8 cellular contexts compared by ENCODE assay signal in the genomic region with DNA sequence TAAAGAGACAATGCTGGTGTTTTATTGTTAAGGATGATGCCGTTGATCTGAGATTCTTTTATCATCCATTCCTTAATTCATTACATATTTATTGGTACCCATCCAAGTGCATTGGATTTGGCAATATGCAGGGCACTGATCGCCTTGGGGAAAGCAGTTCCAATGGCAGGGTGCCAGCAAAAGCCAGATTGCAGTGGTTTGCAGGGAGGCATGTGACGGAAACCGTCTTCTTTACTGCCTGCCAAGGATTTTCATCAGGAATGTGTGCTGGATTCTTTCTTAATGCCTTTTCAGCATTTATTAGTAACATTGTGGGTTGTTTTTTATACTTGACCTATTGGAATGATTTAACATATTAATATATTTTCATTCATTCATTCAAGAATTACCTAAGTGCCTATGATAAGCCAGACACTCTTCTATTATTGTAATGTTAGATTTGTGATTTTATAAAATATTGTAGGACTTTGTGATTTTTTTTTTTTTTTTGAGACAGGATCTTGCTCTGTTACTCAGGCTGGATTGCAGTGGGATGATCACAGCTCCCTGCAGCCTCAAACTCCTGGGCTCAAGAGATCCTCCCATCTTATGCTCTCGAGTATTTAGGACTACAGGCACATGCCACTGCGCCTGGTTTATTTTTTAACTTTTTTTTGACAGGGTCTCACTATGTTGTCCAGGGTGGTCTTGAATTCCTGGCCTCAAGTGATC.
A peak's percentile ranks its signal among the peaks of the same experiment; 100 is the strongest.
DNase-seq lines count a peak whose midpoint lies in the region; ATAC-seq and TF ChIP-seq lines count a peak whose summit lies in the region.

No MANE protein-coding gene starts in this region.

- H3K4me1 ChIP-seq in SK-N-SH (ENCODE audit: control insufficient read depth in 1 of 2, insufficient read depth in 2 of 2, low read depth in 1 of 2, low read length in 1 of 2) (peaks cover 4 to 16% of the 10 kb centered on the region in 2 experiments; a peak in 3 of 4 replicates), cardiac muscle cell (ENCODE audit: low read depth) (no peaks in the 10 kb centered on the region)

- ATAC-seq in GM18505 (IDR thresholded peaks at IDR 0.05; ENCODE audit: unreplicated experiment), result no peak

- TF ChIP-seq EP300 in SK-N-SH (IDR thresholded peaks at IDR 0.05; ENCODE audit: borderline replicate concordance in 1 of 2, low read depth in 1 of 2, low read length in 1 of 2), result peak; percentile 92 to 97

- H3K4me2 ChIP-seq in SK-N-SH, result peak overlapping the region; percentile 18

- TF ChIP-seq CTCF in SK-N-SH (IDR thresholded peaks at IDR 0.05) (no peak), cardiac muscle cell (IDR thresholded peaks at IDR 0.05; ENCODE audit: low read depth, low read length) (no peak)

- no peaks in the 10 kb centered on the region for H3K9me2 ChIP-seq in SK-N-SH

- peaks cover 19% of the 10 kb centered on the region for H3F3A ChIP-seq in SK-N-SH (replicated peaks; ENCODE audit: insufficient read depth)

- no peaks in the 10 kb centered on the region for H3K36me3 ChIP-seq in SK-N-SH (replicated peaks in 1 of 2; ENCODE audit: control insufficient read depth in 1 of 2, insufficient read depth in 2 of 2, low read length in 1 of 2)
- no peaks in the 10 kb centered on the region for H3K36me3 ChIP-seq in cardiac muscle cell

- peak; percentile 64 for DNase-seq in HK-2 (ENCODE audit: unreplicated experiment)
- DNase-seq in SK-N-SH, result peak; percentile 83
- DNase-seq in cardiac muscle cell (ENCODE audit: low read depth in 1 of 2, low spot score in 1 of 2), result peak; percentile 52 to 98
- peak; percentile 72 for DNase-seq in stromal cell of bone marrow (ENCODE audit: low read depth)
- no peak for DNase-seq in activated T-cell treated with anti-CD3 and anti-CD28 coated beads, Interleukin-2, amount 50 U/mL, for 1 hour
- no peak for DNase-seq in NCI-H526 (lab: John Stamatoyannopoulos, UW)
- no peak for DNase-seq in RPMI8226

- H3K27ac ChIP-seq in SK-N-SH (ENCODE audit: low read depth in 2 of 2, low read length in 1 of 2) (peak overlapping the region; percentile 34 to 73; a peak in 3 of 4 replicates), cardiac muscle cell (no peak overlapping the region)

- H3K4me3 ChIP-seq in SK-N-SH (ENCODE audit: low read depth in 2 of 2, low read length in 1 of 2) (no peak overlapping the region), cardiac muscle cell (no peak overlapping the region)

- POLR2A ChIA-PET in SK-N-SH (lab: Yijun Ruan, JAX), result no interaction called here

- H3K79me2 ChIP-seq in SK-N-SH (ENCODE audit: insufficient read depth), result no peaks in the 10 kb centered on the region

- TF ChIP-seq RAD21 in SK-N-SH (IDR thresholded peaks at IDR 0.05; ENCODE audit: low read length), result no peak; the same call in 1 of the 2 replicates

- H2AFZ ChIP-seq in SK-N-SH (ENCODE audit: low read depth), result no peak overlapping the region

- H3K9me3 ChIP-seq in SK-N-SH (no peaks in the 10 kb centered on the region), cardiac muscle cell (ENCODE audit: low read depth) (no peaks in the 10 kb centered on the region)

- no peaks in the 10 kb centered on the region for H3K27me3 ChIP-seq in SK-N-SH (ENCODE audit: insufficient read depth)
- no peaks in the 10 kb centered on the region for H3K27me3 ChIP-seq in cardiac muscle cell

- no peaks in the 10 kb centered on the region for H4K20me1 ChIP-seq in SK-N-SH (ENCODE audit: insufficient read depth)

- TF ChIP-seq POLR2A in GM18505 (IDR thresholded peaks at IDR 0.05; ENCODE audit: borderline replicate concordance, extremely low read depth, insufficient read depth, insufficient read length), result no peak

- CTCF ChIA-PET in SK-N-SH (lab: Yijun Ruan, JAX), result interaction anchor here (1.2 kb wide), 1 partner anchor 22 kb away, joined by 3 read pairs; no protein-coding TSS in a partner anchor

- WGBS in SK-N-SH (ENCODE audit: low lambda C conversion rate), result 7% methylated on average over 6 of the region's 6 CpGs

- no peak overlapping the region for H3K9ac ChIP-seq in SK-N-SH

TF ChIP-seq in SK-N-SH, 30 proteins besides CTCF, POLR2A, EP300 and RAD21 (continues in another document):
- TF ChIP-seq RFX5 (IDR thresholded peaks at IDR 0.05; ENCODE audit: low read length) (no peak), TAF1 (IDR thresholded peaks at IDR 0.05; ENCODE audit: borderline replicate concordance, low read depth, low read length) (no peak), FOXM1 (IDR thresholded peaks at IDR 0.05; ENCODE audit: low read depth) (peak; percentile 80; the same call in 1 of the 2 replicates), RXRA (IDR thresholded peaks at IDR 0.05; ENCODE audit: borderline replicate concordance, low read depth) (peak; percentile 62; the same call in 1 of the 2 replicates), YY1 (IDR thresholded peaks at IDR 0.05; ENCODE audit: low read depth) (0 out of 2 replicates have a peak, but pooled peaks have one; percentile 12), MEF2A (IDR thresholded peaks at IDR 0.05; ENCODE audit: borderline replicate concordance, low read depth) (no peak; the same call in 1 of the 2 replicates), NRF1 (IDR thresholded peaks at IDR 0.05; ENCODE audit: low read depth, low read length) (no peak), EZH2phosphoT487 (IDR thresholded peaks at IDR 0.05; ENCODE audit: borderline replicate concordance, low read depth) (no peak), NFIC (IDR thresholded peaks at IDR 0.05; ENCODE audit: borderline replicate concordance) (peak; percentile 100), TEAD4 (IDR thresholded peaks at IDR 0.05; ENCODE audit: borderline replicate concordance, insufficient read depth) (peak; percentile 96), FOSL2 (IDR thresholded peaks at IDR 0.05; ENCODE audit: borderline replicate concordance, low read depth) (0 out of 2 replicates have a peak, but pooled peaks have one; percentile 49), POLR2AphosphoS5 (IDR thresholded peaks at IDR 0.05; ENCODE audit: low read depth, low read length) (peak; percentile 78; the same call in 1 of the 2 replicates), CHD2 (IDR thresholded peaks at IDR 0.05; ENCODE audit: low read length, partially characterized antibody) (no peak), TCF12 (IDR thresholded peaks at IDR 0.05) (peak; percentile 98), ELF1 (IDR thresholded peaks at IDR 0.05) (no peak), GABPA (IDR thresholded peaks at IDR 0.05; ENCODE audit: low read depth) (no peak), GATA2 (CRISPR knock-in tag; IDR thresholded peaks at IDR 0.05) (peak; percentile 84), SIN3A (IDR thresholded peaks at IDR 0.05; ENCODE audit: borderline replicate concordance, low read depth, low read length) (0 out of 2 replicates have a peak, but pooled peaks have one; percentile 55), SMC3 (IDR thresholded peaks at IDR 0.05; ENCODE audit: low read depth, low read length) (no peak)
- TF ChIP-seq, protein P1, sequence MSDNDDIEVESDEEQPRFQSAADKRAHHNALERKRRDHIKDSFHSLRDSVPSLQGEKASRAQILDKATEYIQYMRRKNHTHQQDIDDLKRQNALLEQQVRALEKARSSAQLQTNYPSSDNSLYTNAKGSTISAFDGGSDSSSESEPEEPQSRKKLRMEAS (IDR thresholded peaks at IDR 0.05; ENCODE audit: low read depth), result peak; percentile 67
- TF ChIP-seq, protein P2, sequence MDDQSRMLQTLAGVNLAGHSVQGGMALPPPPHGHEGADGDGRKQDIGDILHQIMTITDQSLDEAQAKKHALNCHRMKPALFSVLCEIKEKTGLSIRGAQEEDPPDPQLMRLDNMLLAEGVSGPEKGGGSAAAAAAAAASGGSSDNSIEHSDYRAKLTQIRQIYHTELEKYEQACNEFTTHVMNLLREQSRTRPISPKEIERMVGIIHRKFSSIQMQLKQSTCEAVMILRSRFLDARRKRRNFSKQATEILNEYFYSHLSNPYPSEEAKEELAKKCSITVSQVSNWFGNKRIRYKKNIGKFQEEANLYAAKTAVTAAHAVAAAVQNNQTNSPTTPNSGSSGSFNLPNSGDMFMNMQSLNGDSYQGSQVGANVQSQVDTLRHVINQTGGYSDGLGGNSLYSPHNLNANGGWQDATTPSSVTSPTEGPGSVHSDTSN (IDR thresholded peaks at IDR 0.05), result peak; percentile 92
- TF ChIP-seq, protein P3, sequence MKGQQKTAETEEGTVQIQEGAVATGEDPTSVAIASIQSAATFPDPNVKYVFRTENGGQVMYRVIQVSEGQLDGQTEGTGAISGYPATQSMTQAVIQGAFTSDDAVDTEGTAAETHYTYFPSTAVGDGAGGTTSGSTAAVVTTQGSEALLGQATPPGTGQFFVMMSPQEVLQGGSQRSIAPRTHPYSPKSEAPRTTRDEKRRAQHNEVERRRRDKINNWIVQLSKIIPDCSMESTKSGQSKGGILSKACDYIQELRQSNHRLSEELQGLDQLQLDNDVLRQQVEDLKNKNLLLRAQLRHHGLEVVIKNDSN (IDR thresholded peaks at IDR 0.05; ENCODE audit: borderline replicate concordance, low read depth), result peak; percentile 64; the same call in 1 of the 2 replicates
- TF ChIP-seq, protein P4, sequence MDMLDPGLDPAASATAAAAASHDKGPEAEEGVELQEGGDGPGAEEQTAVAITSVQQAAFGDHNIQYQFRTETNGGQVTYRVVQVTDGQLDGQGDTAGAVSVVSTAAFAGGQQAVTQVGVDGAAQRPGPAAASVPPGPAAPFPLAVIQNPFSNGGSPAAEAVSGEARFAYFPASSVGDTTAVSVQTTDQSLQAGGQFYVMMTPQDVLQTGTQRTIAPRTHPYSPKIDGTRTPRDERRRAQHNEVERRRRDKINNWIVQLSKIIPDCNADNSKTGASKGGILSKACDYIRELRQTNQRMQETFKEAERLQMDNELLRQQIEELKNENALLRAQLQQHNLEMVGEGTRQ (IDR thresholded peaks at IDR 0.05; ENCODE audit: borderline replicate concordance, low read depth, low read length), result no peak
- TF ChIP-seq, protein P5, sequence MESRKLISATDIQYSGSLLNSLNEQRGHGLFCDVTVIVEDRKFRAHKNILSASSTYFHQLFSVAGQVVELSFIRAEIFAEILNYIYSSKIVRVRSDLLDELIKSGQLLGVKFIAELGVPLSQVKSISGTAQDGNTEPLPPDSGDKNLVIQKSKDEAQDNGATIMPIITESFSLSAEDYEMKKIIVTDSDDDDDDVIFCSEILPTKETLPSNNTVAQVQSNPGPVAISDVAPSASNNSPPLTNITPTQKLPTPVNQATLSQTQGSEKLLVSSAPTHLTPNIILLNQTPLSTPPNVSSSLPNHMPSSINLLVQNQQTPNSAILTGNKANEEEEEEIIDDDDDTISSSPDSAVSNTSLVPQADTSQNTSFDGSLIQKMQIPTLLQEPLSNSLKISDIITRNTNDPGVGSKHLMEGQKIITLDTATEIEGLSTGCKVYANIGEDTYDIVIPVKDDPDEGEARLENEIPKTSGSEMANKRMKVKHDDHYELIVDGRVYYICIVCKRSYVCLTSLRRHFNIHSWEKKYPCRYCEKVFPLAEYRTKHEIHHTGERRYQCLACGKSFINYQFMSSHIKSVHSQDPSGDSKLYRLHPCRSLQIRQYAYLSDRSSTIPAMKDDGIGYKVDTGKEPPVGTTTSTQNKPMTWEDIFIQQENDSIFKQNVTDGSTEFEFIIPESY (IDR thresholded peaks at IDR 0.05; ENCODE audit: borderline replicate concordance, low read depth), result peak; percentile 77; the same call in 1 of the 2 replicates

Comparison
In these comparisons a context has a peak if more than half of its experiments do, and no peak if none do; other contexts are left out.
1. DNase-seq: peak in HK-2 (single experiment), SK-N-SH (single experiment), cardiac muscle cell (2 of 2) and stromal cell of bone marrow (single experiment); none in activated T-cell treated with anti-CD3 and anti-CD28 coated beads, Interleukin-2, amount 50 U/mL, for 1 hour (single experiment), NCI-H526 (0 of 2) and RPMI8226 (single experiment).